ENCODE assay signal across 8 cellular contexts in genomic region chr3:183555541-183556081, GRCh38. TPM values are rescaled to one million over a fixed set of nuclear protein-coding genes. Genes with fewer than 3 reads are reported as not detected.
DNase-seq lines count a peak whose midpoint lies in the region; ATAC-seq, FAIRE-seq and TF ChIP-seq lines count a peak whose summit lies in the region.

Gene KLHL6 (minus strand): TSS chr3:183555706. CDS start chr3:183555653, 53 bp downstream.

- H3K36me3 ChIP-seq in BLaER1 treated with 17β-estradiol and CSF1 and Interleukin-3, amounts not matched to agents 10 nM and 100 nM: peaks cover 0 to 15% (median 9%) of the 10 kb centered on the region in 11 experiments; a peak in 15 of 22 replicates
- H3K36me3 ChIP-seq in WERI-Rb-1: no peaks in the 10 kb centered on the region

- H3K4me3 ChIP-seq in BLaER1 treated with 17β-estradiol and CSF1 and Interleukin-3, amounts not matched to agents 10 nM and 100 nM: peak within 1 kb of the TSS; percentile 61 to 88 (median 79)
- H3K4me3 ChIP-seq in WERI-Rb-1 (ENCODE audit: low read depth, low read length): no peak within 1 kb of the TSS

- H3K27me3 ChIP-seq in BLaER1 treated with 17β-estradiol and CSF1 and Interleukin-3, amounts not matched to agents 10 nM and 100 nM: no peaks in the 10 kb centered on the region
- H3K27me3 ChIP-seq in WERI-Rb-1 (ENCODE audit: insufficient read depth, low read depth, severe bottlenecking): no peaks in the 10 kb centered on the region

- FAIRE-seq in urothelium cell line (lab: Jason Lieb, UNC): no peak

- TF ChIP-seq CTCF in WERI-Rb-1 (IDR thresholded peaks at IDR 0.05; ENCODE audit: low read depth, low read length): no peak

- peak; percentile 90 for ATAC-seq in GM21367 (IDR thresholded peaks at IDR 0.05; ENCODE audit: unreplicated experiment)
- peak; percentile 65 for ATAC-seq in Right ventricle myocardium inferior

- intact Hi-C loops in Right ventricle myocardium inferior (cut with DNase I): loop anchor here (5.0 kb wide), 1 partner anchor 83 kb away; no protein-coding TSS in a partner anchor

- CTCF ChIA-PET in activated CD8-positive, alpha-beta memory T cell treated with anti-CD3 and anti-CD28 coated beads for 36 hours (lab: Charles Lee): no interaction called here

- H4K20me1 ChIP-seq in BLaER1 treated with 17β-estradiol and CSF1 and Interleukin-3, amounts not matched to agents 10 nM and 100 nM: peaks cover 0 to 8% (median 0%) of the 10 kb centered on the region in 11 experiments; a peak in 4 of 22 replicates

- peak within 1 kb of the TSS; percentile 75 to 93 (median 87) for H3K27ac ChIP-seq in BLaER1 treated with 17β-estradiol and CSF1 and Interleukin-3, amounts not matched to agents 10 nM and 100 nM
- H3K27ac ChIP-seq in WERI-Rb-1: no peak within 1 kb of the TSS

- DNase-seq in KG1 (lab: John Stamatoyannopoulos, UW): peak; percentile 76
- peak; percentile 75 for DNase-seq in Right ventricle myocardium inferior (ENCODE audit: missing footprints)
- peak; percentile 43 to 71 (median 51) for DNase-seq in stimulated activated CD4-positive, alpha-beta T cell treated with anti-CD3 and anti-CD28 coated beads, TNF-alpha, amount 100 ng/mL, for 24 hours (ENCODE audit: low read depth in 3 of 3)
- no peak for DNase-seq in WERI-Rb-1
- no peak for DNase-seq in urothelium cell line (ENCODE audit: low spot score)

- peaks cover 31 to 50% (median 44%) of the 10 kb centered on the region in 10 experiments for H3K4me1 ChIP-seq in BLaER1 treated with 17β-estradiol and CSF1 and Interleukin-3, amounts not matched to agents 10 nM and 100 nM

- H3K9me3 ChIP-seq in BLaER1 treated with 17β-estradiol and CSF1 and Interleukin-3, amounts not matched to agents 10 nM and 100 nM (replicated peaks in 1 of 11): peaks cover 0 to 10% (median 4%) of the 10 kb centered on the region in 11 experiments; a peak in 6 of 22 replicates
- no peaks in the 10 kb centered on the region for H3K9me3 ChIP-seq in WERI-Rb-1 (ENCODE audit: severe bottlenecking)

- peak within 1 kb of the TSS; percentile 82 to 99 (median 96) for H3K4me2 ChIP-seq in BLaER1 treated with 17β-estradiol and CSF1 and Interleukin-3, amounts not matched to agents 10 nM and 100 nM

- peak within 1 kb of the TSS; percentile 78 to 88 (median 85) for H3K9ac ChIP-seq in BLaER1 treated with 17β-estradiol and CSF1 and Interleukin-3, amounts not matched to agents 10 nM and 100 nM

- POLR2A ChIA-PET in activated CD8-positive, alpha-beta memory T cell treated with anti-CD3 and anti-CD28 coated beads for 36 hours (lab: Charles Lee): interaction anchor here (0.6 to 1.0 kb wide), 6 partner anchors 28 to 445 kb away, joined by 3 to 4 read pairs (median 3); partner anchors contain the start of genes KLHL24 and YEATS2

RNA-seq across cellular contexts. Expression of gene KLHL6, which starts in this region (rescaled TPM):
- total RNA-seq in activated CD8-positive, alpha-beta memory T cell treated with anti-CD3 and anti-CD28 coated beads for 36 hours: 10 to 100 TPM; 32.9 to 34.6 TPM
- total RNA-seq in Right ventricle myocardium inferior: 0.97 TPM

Comparison
In these comparisons a context has a peak if more than half of its experiments do, and no peak if none do; other contexts are left out.
1. RNA of gene KLHL6 (total RNA-seq): 32.9 to 34.6 TPM in activated CD8-positive, alpha-beta memory T cell treated with anti-CD3 and anti-CD28 coated beads for 36 hours; 0.97 TPM in Right ventricle myocardium inferior (single experiment); every median in the first group is over 10 times any median in the second.
2. Peak in DNase-seq and ATAC-seq in Right ventricle myocardium inferior; RNA of the gene not detected or under 1 TPM.
3. DNase-seq: peak in KG1 (single experiment) and stimulated activated CD4-positive, alpha-beta T cell treated with anti-CD3 and anti-CD28 coated beads, TNF-alpha, amount 100 ng/mL, for 24 hours (3 of 3); none in WERI-Rb-1 (single experiment) and urothelium cell line (single experiment).